Comparison of ENCODE assay signal across 1 cellular context in genomic region chr3:184289426-184289938, GRCh38.
TF ChIP-seq lines count a peak whose summit lies in the region.

No MANE protein-coding gene starts in this region.

TF ChIP-seq in WTC11, 78 proteins besides CTCF, POLR2A, EP300 and RAD21 (continued from another document):
- TF ChIP-seq, protein P1, sequence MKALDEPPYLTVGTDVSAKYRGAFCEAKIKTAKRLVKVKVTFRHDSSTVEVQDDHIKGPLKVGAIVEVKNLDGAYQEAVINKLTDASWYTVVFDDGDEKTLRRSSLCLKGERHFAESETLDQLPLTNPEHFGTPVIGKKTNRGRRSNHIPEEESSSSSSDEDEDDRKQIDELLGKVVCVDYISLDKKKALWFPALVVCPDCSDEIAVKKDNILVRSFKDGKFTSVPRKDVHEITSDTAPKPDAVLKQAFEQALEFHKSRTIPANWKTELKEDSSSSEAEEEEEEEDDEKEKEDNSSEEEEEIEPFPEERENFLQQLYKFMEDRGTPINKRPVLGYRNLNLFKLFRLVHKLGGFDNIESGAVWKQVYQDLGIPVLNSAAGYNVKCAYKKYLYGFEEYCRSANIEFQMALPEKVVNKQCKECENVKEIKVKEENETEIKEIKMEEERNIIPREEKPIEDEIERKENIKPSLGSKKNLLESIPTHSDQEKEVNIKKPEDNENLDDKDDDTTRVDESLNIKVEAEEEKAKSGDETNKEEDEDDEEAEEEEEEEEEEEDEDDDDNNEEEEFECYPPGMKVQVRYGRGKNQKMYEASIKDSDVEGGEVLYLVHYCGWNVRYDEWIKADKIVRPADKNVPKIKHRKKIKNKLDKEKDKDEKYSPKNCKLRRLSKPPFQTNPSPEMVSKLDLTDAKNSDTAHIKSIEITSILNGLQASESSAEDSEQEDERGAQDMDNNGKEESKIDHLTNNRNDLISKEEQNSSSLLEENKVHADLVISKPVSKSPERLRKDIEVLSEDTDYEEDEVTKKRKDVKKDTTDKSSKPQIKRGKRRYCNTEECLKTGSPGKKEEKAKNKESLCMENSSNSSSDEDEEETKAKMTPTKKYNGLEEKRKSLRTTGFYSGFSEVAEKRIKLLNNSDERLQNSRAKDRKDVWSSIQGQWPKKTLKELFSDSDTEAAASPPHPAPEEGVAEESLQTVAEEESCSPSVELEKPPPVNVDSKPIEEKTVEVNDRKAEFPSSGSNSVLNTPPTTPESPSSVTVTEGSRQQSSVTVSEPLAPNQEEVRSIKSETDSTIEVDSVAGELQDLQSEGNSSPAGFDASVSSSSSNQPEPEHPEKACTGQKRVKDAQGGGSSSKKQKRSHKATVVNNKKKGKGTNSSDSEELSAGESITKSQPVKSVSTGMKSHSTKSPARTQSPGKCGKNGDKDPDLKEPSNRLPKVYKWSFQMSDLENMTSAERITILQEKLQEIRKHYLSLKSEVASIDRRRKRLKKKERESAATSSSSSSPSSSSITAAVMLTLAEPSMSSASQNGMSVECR (CRISPR knock-in tag; IDR thresholded peaks at IDR 0.05; ENCODE audit: borderline replicate concordance), result no peak
